ENCODE assay signal across 15 cellular contexts in the genomic region with DNA sequence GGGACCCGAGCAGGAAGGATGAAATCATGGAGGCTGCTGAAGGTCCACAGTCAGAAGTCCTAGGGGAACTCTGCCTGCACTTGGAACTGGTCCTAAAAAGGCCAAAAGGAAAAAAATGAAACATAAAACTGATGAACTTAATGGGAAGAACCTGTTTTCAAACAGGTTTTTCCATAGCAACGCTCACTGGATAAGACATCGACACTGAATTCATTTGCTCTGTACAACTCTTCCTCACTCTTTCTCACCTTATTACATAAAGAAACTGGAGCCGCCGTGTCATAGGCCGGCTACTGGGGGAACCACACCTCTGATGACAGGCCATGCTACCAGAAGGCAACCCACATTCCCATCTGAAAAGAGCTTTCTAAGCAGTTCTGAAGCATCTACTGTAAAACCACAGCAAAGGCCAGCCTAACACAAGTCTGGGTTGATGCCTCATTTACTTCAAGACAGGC.
DNase-seq lines count a peak whose midpoint lies in the region; ATAC-seq and TF ChIP-seq lines count a peak whose summit lies in the region.
"Had no signal": no experiment of that assay in that cellular context is flagged by ENCODE, and none has a peak within 500 bp of the region (broad histone marks: within the 10 kb centered on the region; RNA-seq: fewer than 3 reads in every experiment).

No MANE protein-coding gene starts in this region.

- DNase-seq in MM.1S = peak; percentile 78
- DNase-seq in dorsolateral prefrontal cortex = no peak
- DNase-seq in nephron progenitor cell = no peak
- DNase-seq in ascending aorta (ENCODE audit: low spot score in 2 of 2) = no peak
- no peak for DNase-seq in effector CD8-positive, alpha-beta T cell (lab: John Stamatoyannopoulos, UW)
- DNase-seq in NCI-H1694 treated with DMSO at 0.1 percent for 48 hours (lab: John Stamatoyannopoulos, UW) = no peak
- DNase-seq: NCI-H345; stimulated activated CD4-positive, alpha-beta T cell treated with anti-CD3 and anti-CD28 coated beads, Interleukin-4, amount 100 ng/mL, for 1 hour; upper lobe of right lung had no signal

- peak overlapping the region; percentile 70; the same call in 1 of the 2 replicates for H3K27ac ChIP-seq in C4-2B
- H3K27ac ChIP-seq in MM.1S (ENCODE audit: low read length) = peak overlapping the region; percentile 67
- peak overlapping the region in 50 of 59 donors; percentile 3 to 78 (median 48) for H3K27ac ChIP-seq in dorsolateral prefrontal cortex
- no peak overlapping the region for H3K27ac ChIP-seq in ascending aorta
- H3K27ac ChIP-seq: HL-60, upper lobe of right lung had no signal

- no peak overlapping the region for H3K4me3 Mint-ChIP-seq in nephron progenitor cell
- H3K4me3 Mint-ChIP-seq: memory B cell; T-helper 2 cell treated with Interferon-gamma antibody and Interleukin-4, amounts not matched to agents 5 μg/mL and 100 μg/mL, for 36 hours had no signal

- H3F3A ChIP-seq in MM.1S (ENCODE audit: insufficient read depth, low read length) = peaks cover 20% of the 10 kb centered on the region

- no peak for TF ChIP-seq CTCF in C4-2B (conservative IDR thresholded peaks at IDR 0.05)
- no peak for TF ChIP-seq CTCF in MM.1S (IDR thresholded peaks at IDR 0.05; ENCODE audit: low read length)
- TF ChIP-seq CTCF in dorsolateral prefrontal cortex (IDR thresholded peaks at IDR 0.05 in 54 of 56, conservative IDR thresholded peaks at IDR 0.05 in 2 of 56; ENCODE audit: low read depth in 1 of 56, partially characterized antibody in 56 of 56) = no peak
- TF ChIP-seq CTCF in nephron progenitor cell (IDR thresholded peaks at IDR 0.05) = no peak
- TF ChIP-seq CTCF in ascending aorta (IDR thresholded peaks at IDR 0.05) = no peak

- intact Hi-C loops in dorsolateral prefrontal cortex (cut with DNase I) (no loop called here), ascending aorta (cut with DNase I) (no loop called here)

- H3K4me3 ChIP-seq in MM.1S (ENCODE audit: low read length) (no peak overlapping the region), dorsolateral prefrontal cortex (no peak overlapping the region), ascending aorta (no peak overlapping the region)
- H3K4me3 ChIP-seq: upper lobe of right lung had no signal

- H3K36me3 Mint-ChIP-seq in nephron progenitor cell (ENCODE audit: low read depth) = peaks cover 18% of the 10 kb centered on the region

- peaks cover 61% of the 10 kb centered on the region for H3K4me1 Mint-ChIP-seq in nephron progenitor cell
- H3K4me1 Mint-ChIP-seq: memory B cell had no signal

- H3K9ac ChIP-seq in MM.1S (ENCODE audit: low read length) = 0 out of 2 replicates have a peak overlapping the region, but pooled peaks have one; percentile 2

- peak overlapping the region; percentile 33 for H3K27ac Mint-ChIP-seq in nephron progenitor cell
- H3K27ac Mint-ChIP-seq: memory B cell; T-helper 2 cell treated with Interferon-gamma antibody and Interleukin-4, amounts not matched to agents 5 μg/mL and 100 μg/mL, for 36 hours had no signal

- no peaks in the 10 kb centered on the region for H3K9me2 ChIP-seq in MM.1S (replicated peaks; ENCODE audit: insufficient read depth, low read length)

- ATAC-seq in HG02571 (IDR thresholded peaks at IDR 0.05; ENCODE audit: unreplicated experiment) = no peak
- ATAC-seq: HCT116 had no signal

- no peak overlapping the region for H2AFZ ChIP-seq in MM.1S (ENCODE audit: low read length)

- H3K36me3 ChIP-seq in MM.1S (replicated peaks; ENCODE audit: insufficient read depth, low read length) (peaks cover 6% of the 10 kb centered on the region), ascending aorta (peaks cover under 1 to 22% of the 10 kb centered on the region in 2 donors)

- no peaks in the 10 kb centered on the region for H3K27me3 Mint-ChIP-seq in nephron progenitor cell (ENCODE audit: low read depth, poor library complexity)
- H3K27me3 Mint-ChIP-seq: memory B cell had no signal

- H3K4me1 ChIP-seq in MM.1S (ENCODE audit: low read length) (peaks cover 29% of the 10 kb centered on the region), ascending aorta (peaks cover 0 to 4% of the 10 kb centered on the region in 2 donors)

- H4K20me1 ChIP-seq in MM.1S (ENCODE audit: insufficient read depth, low read length) = no peaks in the 10 kb centered on the region

- peaks cover 39% of the 10 kb centered on the region for H3K79me2 ChIP-seq in MM.1S (ENCODE audit: low read length)

- no peaks in the 10 kb centered on the region for H3K9me3 Mint-ChIP-seq in nephron progenitor cell
- H3K9me3 Mint-ChIP-seq: memory B cell; T-helper 2 cell treated with Interferon-gamma antibody and Interleukin-4, amounts not matched to agents 5 μg/mL and 100 μg/mL, for 36 hours had no signal

- H3K27me3 ChIP-seq in MM.1S (replicated peaks; ENCODE audit: insufficient read depth, low read length) (no peaks in the 10 kb centered on the region), dorsolateral prefrontal cortex (no peaks in the 10 kb centered on the region), ascending aorta (no peaks in the 10 kb centered on the region)
- H3K27me3 ChIP-seq: upper lobe of right lung had no signal

- no peaks in the 10 kb centered on the region for H3K9me3 ChIP-seq in MM.1S (replicated peaks; ENCODE audit: insufficient read depth, low read length)
- no peaks in the 10 kb centered on the region for H3K9me3 ChIP-seq in ascending aorta
- H3K9me3 ChIP-seq: upper lobe of right lung had no signal

- peak overlapping the region; percentile 14; the same call in 1 of the 2 replicates for H3K4me2 ChIP-seq in MM.1S (ENCODE audit: low read depth, low read length)

Comparison
In these comparisons a context has a peak if more than half of its experiments do, and no peak if none do; other contexts are left out.
1. H3K27ac ChIP-seq: peak in C4-2B (single experiment), MM.1S (single experiment) and dorsolateral prefrontal cortex (50 of 59); none in ascending aorta (0 of 2).